ENCODE assay signal across 8 cellular contexts in the genomic region with DNA sequence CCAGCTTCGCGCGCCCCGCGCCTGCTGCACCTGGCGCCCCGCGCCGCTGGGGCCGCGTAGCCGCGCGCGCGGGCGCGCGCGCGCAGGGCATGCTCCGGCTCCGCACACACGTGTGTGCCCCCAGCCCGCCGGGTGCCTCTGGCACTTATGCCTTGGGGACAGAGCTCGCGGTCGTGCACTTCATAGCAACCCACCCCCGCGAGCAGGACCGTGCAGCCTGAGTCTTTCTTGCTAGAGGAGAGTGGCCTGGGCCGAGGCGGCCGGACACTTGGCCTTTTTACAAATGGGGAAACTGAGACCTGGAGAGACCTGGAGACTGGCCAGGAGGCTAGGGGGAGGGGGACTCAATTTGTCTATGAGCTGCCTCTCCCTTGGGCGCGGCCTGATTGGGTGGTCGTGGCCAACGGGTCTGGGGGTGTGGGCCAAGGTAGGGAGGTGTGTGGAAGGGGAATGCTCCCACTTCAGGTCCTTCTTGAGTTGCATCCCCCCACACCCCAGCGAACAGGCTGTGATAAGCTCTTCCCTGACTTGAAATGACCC. TPM values are rescaled to one million over a fixed set of nuclear protein-coding genes. Genes with fewer than 3 reads are reported as not detected.
A peak's percentile ranks its signal among the peaks of the same experiment; 100 is the strongest.
DNase-seq lines count a peak whose midpoint lies in the region; ATAC-seq and TF ChIP-seq lines count a peak whose summit lies in the region.

No MANE protein-coding gene starts in this region.

- DNase-seq in G401 (ENCODE audit: low spot score), result peak; percentile 25
- no peak for DNase-seq in SJSA1 (ENCODE audit: low read depth in 1 of 2, low spot score in 2 of 2)
- DNase-seq in fibroblast of the aortic adventitia (ENCODE audit: low read depth), result no peak
- peak; percentile 86 for DNase-seq in posterior vena cava (ENCODE audit: low spot score)
- no peak for DNase-seq in GM20000 (ENCODE audit: low spot score)
- DNase-seq in iPS-NIHi7 (ENCODE audit: extremely low spot score), result no peak
- no peak for DNase-seq in NCI-H2171 treated with DMSO at 0.1 percent for 48 hours (lab: John Stamatoyannopoulos, UW)

- H3K36me3 ChIP-seq in SJSA1, result peaks cover 7% of the 10 kb centered on the region

- in situ Hi-C loops in G401 (cut with HindIII; ENCODE audit: low sequenced_read_pairs), result no loop called here

- peaks cover 23% of the 10 kb centered on the region for H3K4me1 ChIP-seq in SJSA1 (replicated peaks)

- no peaks in the 10 kb centered on the region for H3K27me3 ChIP-seq in SJSA1 (replicated peaks)

- intact Hi-C loops in posterior vena cava (cut with DNase I), result loop anchor here in 1 of 2 donors (5.0 kb wide), 1 partner anchor 1138 kb away; a partner anchor contains a TSS

- ATAC-seq in HG02571 (IDR thresholded peaks at IDR 0.05; ENCODE audit: unreplicated experiment), result peak; percentile 3

- no peak overlapping the region for H3K27ac ChIP-seq in SJSA1

- TF ChIP-seq CTCF in fibroblast of the aortic adventitia (IDR thresholded peaks at IDR 0.05; ENCODE audit: insufficient read depth, low read length), result no peak
- no peak for TF ChIP-seq CTCF in GM20000 (IDR thresholded peaks at IDR 0.05; ENCODE audit: extremely low read depth, missing control alignments)

- H3K4me3 ChIP-seq in SJSA1 (peak overlapping the region; percentile 48), fibroblast of the aortic adventitia (ENCODE audit: low read depth, low read length) (peak overlapping the region; percentile 76)

- no peaks in the 10 kb centered on the region for H3K9me3 ChIP-seq in SJSA1 (replicated peaks)

RNA-seq across cellular contexts. Expression of a gene that starts 0.6 kb away (rescaled TPM):
- total RNA-seq in G401 (2014; rRNA removed; shearing (Covaris generic)), result 11.8 and 27.2 TPM in 2 replicates
- 0.53 and 2.0 TPM in 2 replicates for total RNA-seq in SJSA1 (2014; rRNA removed; shearing (Covaris generic))
- total RNA-seq in fibroblast of the aortic adventitia (ENCODE audit: low replicate concordance), result 4.4 and 6.4 TPM in 2 replicates
- 10 to 100 TPM; 26.0 to 33.1 TPM for total RNA-seq in posterior vena cava

RNA-seq across cellular contexts. Expression of a gene that starts 3.5 kb away (rescaled TPM):
- 31.0 and 37.7 TPM in 2 replicates for total RNA-seq in G401 (2014; rRNA removed; shearing (Covaris generic))
- 27.0 and 45.5 TPM in 2 replicates for total RNA-seq in SJSA1 (2014; rRNA removed; shearing (Covaris generic))
- 21.6 and 29.4 TPM in 2 replicates for total RNA-seq in fibroblast of the aortic adventitia (ENCODE audit: low replicate concordance)
- 10 to 100 TPM; 21.5 to 26.0 TPM for total RNA-seq in posterior vena cava

Comparison
In these comparisons a context has a peak if more than half of its experiments do, and no peak if none do; other contexts are left out.
1. DNase-seq: peak in G401 (single experiment) and posterior vena cava (single experiment); none in SJSA1 (0 of 2), fibroblast of the aortic adventitia (single experiment), GM20000 (single experiment), iPS-NIHi7 (single experiment) and NCI-H2171 treated with DMSO at 0.1 percent for 48 hours (single experiment).